8 cellular contexts compared by ENCODE assay signal in the genomic region with DNA sequence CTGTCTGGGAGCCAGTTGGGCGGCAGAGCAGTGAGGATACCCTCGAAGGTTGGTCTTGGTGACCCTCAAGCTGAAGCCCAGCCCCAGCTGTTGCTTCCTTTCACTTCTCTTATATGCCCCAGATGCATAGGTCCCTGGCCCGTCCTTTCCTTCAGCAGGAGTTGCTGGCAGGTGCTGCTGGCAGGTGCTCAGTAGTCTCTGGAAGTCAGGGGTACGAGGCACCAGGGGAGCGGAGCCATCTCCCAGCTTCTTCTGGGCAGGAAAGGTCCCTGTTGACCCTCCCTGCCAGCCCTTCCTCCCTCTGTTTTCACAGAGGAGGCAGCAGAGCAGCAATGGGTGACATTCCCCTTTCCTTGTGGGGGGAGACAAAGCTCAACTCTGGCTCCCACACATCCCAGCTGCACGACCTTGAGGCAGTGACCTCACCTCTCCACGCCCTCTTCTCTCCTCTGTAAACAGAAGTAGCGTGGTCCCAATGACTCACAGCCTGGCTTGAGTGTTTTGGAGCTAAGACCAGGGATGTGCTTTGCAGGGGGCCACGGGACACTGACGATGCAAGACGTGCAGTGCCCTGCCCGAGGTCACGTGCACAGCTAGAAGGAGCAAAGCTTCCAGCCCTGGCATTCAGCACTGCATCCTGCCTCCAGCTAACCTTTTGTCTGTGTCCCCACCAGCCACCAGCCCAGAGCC. TPM values are rescaled to one million over a fixed set of nuclear protein-coding genes. Genes with fewer than 3 reads are reported as not detected.
A peak's percentile ranks its signal among the peaks of the same experiment; 100 is the strongest.
DNase-seq lines count a peak whose midpoint lies in the region; ATAC-seq and TF ChIP-seq lines count a peak whose summit lies in the region.

No MANE protein-coding gene starts in this region.

- no peak overlapping the region for H3K4me3 ChIP-seq in gastrocnemius medialis

- H3K4me3 Mint-ChIP-seq in natural killer cell treated with Interleukin-12 subunit alpha and Interleukin-12 subunit beta and Interleukin-15 and Interleukin-18, amount 100 ng/mL, for 72 hours, result no peak overlapping the region
- H3K4me3 Mint-ChIP-seq in activated naive CD8-positive, alpha-beta T cell treated with anti-CD3 and anti-CD28 coated beads for 36 hours, result no peak overlapping the region

- peaks cover under 1% of the 10 kb centered on the region for H3K9me3 Mint-ChIP-seq in natural killer cell treated with Interleukin-12 subunit alpha and Interleukin-12 subunit beta and Interleukin-15 and Interleukin-18, amount 100 ng/mL, for 72 hours
- no peaks in the 10 kb centered on the region for H3K9me3 Mint-ChIP-seq in activated naive CD8-positive, alpha-beta T cell treated with anti-CD3 and anti-CD28 coated beads for 36 hours

- in situ Hi-C loops in gastrocnemius medialis (cut with MboI; ENCODE audit: low sequenced_read_pairs in 4 of 4), result loop anchor here in 2 of 4 donors (25.0 kb wide), 1 partner anchor 565 kb away; the partner anchor contains the start of gene WNT7A (in 2 of the 2)

- H3K27me3 ChIP-seq in gastrocnemius medialis, result no peaks in the 10 kb centered on the region

- H3K4me1 Mint-ChIP-seq in natural killer cell treated with Interleukin-12 subunit alpha and Interleukin-12 subunit beta and Interleukin-15 and Interleukin-18, amount 100 ng/mL, for 72 hours (ENCODE audit: low read depth in 2 of 2), result no peaks in the 10 kb centered on the region
- H3K4me1 Mint-ChIP-seq in activated naive CD8-positive, alpha-beta T cell treated with anti-CD3 and anti-CD28 coated beads for 36 hours, result no peaks in the 10 kb centered on the region

- H3K27ac Mint-ChIP-seq in natural killer cell treated with Interleukin-12 subunit alpha and Interleukin-12 subunit beta and Interleukin-15 and Interleukin-18, amount 100 ng/mL, for 72 hours, result no peak overlapping the region
- no peak overlapping the region for H3K27ac Mint-ChIP-seq in activated naive CD8-positive, alpha-beta T cell treated with anti-CD3 and anti-CD28 coated beads for 36 hours

- peaks cover 45% of the 10 kb centered on the region in 2 donors for H3K4me1 ChIP-seq in gastrocnemius medialis

- no peak for TF ChIP-seq POLR2A in gastrocnemius medialis (IDR thresholded peaks at IDR 0.05)

- intact Hi-C loops in gastrocnemius medialis (cut with DNase I; ENCODE audit: low total_unique reads), result loop anchor here (2.0 to 5.0 kb wide), 4 partner anchors 17 to 165 kb away; partner anchors contain the start of gene SLC6A6

- no peaks in the 10 kb centered on the region for H3K27me3 Mint-ChIP-seq in natural killer cell treated with Interleukin-12 subunit alpha and Interleukin-12 subunit beta and Interleukin-15 and Interleukin-18, amount 100 ng/mL, for 72 hours
- H3K27me3 Mint-ChIP-seq in activated naive CD8-positive, alpha-beta T cell treated with anti-CD3 and anti-CD28 coated beads for 36 hours, result no peaks in the 10 kb centered on the region

- H3K27ac ChIP-seq in gastrocnemius medialis, result peak overlapping the region; percentile 83 to 93 (median 88)

- peaks cover 0 to 28% of the 10 kb centered on the region in 2 donors for H3K36me3 ChIP-seq in gastrocnemius medialis

- peak; percentile 99 for DNase-seq in EH (ENCODE audit: low read depth)
- DNase-seq in T1000 (lab: John Stamatoyannopoulos, UW), result peak; percentile 87
- DNase-seq in globus pallidus (ENCODE audit: low spot score), result peak; percentile 68
- DNase-seq in gastrocnemius medialis, result peak; percentile 87 to 93
- DNase-seq in superior temporal gyrus (ENCODE audit: extremely low spot score), result no peak
- DNase-seq in NCI-H2227 (lab: John Stamatoyannopoulos, UW; ENCODE audit: unreplicated experiment), result no peak
- DNase-seq in natural killer cell treated with Interleukin-12 subunit alpha and Interleukin-12 subunit beta and Interleukin-15 and Interleukin-18, amount 100 ng/mL, for 72 hours (ENCODE audit: low spot score), result no peak
- no peak for DNase-seq in activated naive CD8-positive, alpha-beta T cell treated with anti-CD3 and anti-CD28 coated beads for 36 hours

- no peak for TF ChIP-seq CTCF in gastrocnemius medialis (IDR thresholded peaks at IDR 0.05 in 4 of 5, conservative IDR thresholded peaks at IDR 0.05 in 1 of 5)

- H3K36me3 Mint-ChIP-seq in natural killer cell treated with Interleukin-12 subunit alpha and Interleukin-12 subunit beta and Interleukin-15 and Interleukin-18, amount 100 ng/mL, for 72 hours, result peaks cover 15% of the 10 kb centered on the region
- H3K36me3 Mint-ChIP-seq in activated naive CD8-positive, alpha-beta T cell treated with anti-CD3 and anti-CD28 coated beads for 36 hours, result peaks cover 19% of the 10 kb centered on the region

- H3K9me3 ChIP-seq in gastrocnemius medialis, result no peaks in the 10 kb centered on the region

- peak; percentile 71 to 72 for ATAC-seq in gastrocnemius medialis
- ATAC-seq in natural killer cell treated with Interleukin-12 subunit alpha and Interleukin-12 subunit beta and Interleukin-15 and Interleukin-18, amount 100 ng/mL, for 72 hours, result no peak

RNA-seq across cellular contexts. Expression of gene SLC6A6, which starts 49.6 kb away (rescaled TPM):
- 100 to 1,000 TPM in 2 of 4 donors, 10 to 100 TPM in 2; 42.1 to 119 (median 88.7) TPM for total RNA-seq in gastrocnemius medialis
- total RNA-seq in natural killer cell treated with Interleukin-12 subunit alpha and Interleukin-12 subunit beta and Interleukin-15 and Interleukin-18, amount 100 ng/mL, for 72 hours, result 10 to 100 TPM; 20.4 to 56.7 TPM
- 10 to 100 TPM; 38.6 to 38.7 TPM for total RNA-seq in activated naive CD8-positive, alpha-beta T cell treated with anti-CD3 and anti-CD28 coated beads for 36 hours

Comparison
In these comparisons a context has a peak if more than half of its experiments do, and no peak if none do; other contexts are left out.
1. DNase-seq: peak in EH (single experiment), T1000 (single experiment), globus pallidus (single experiment) and gastrocnemius medialis (2 of 2); none in superior temporal gyrus (single experiment), NCI-H2227 (single experiment), natural killer cell treated with Interleukin-12 subunit alpha and Interleukin-12 subunit beta and Interleukin-15 and Interleukin-18, amount 100 ng/mL, for 72 hours (single experiment) and activated naive CD8-positive, alpha-beta T cell treated with anti-CD3 and anti-CD28 coated beads for 36 hours (single experiment).
2. ATAC-seq: peak in gastrocnemius medialis (2 of 2); none in natural killer cell treated with Interleukin-12 subunit alpha and Interleukin-12 subunit beta and Interleukin-15 and Interleukin-18, amount 100 ng/mL, for 72 hours (0 of 2).